26 cellular contexts compared by ENCODE assay signal in the genomic region with DNA sequence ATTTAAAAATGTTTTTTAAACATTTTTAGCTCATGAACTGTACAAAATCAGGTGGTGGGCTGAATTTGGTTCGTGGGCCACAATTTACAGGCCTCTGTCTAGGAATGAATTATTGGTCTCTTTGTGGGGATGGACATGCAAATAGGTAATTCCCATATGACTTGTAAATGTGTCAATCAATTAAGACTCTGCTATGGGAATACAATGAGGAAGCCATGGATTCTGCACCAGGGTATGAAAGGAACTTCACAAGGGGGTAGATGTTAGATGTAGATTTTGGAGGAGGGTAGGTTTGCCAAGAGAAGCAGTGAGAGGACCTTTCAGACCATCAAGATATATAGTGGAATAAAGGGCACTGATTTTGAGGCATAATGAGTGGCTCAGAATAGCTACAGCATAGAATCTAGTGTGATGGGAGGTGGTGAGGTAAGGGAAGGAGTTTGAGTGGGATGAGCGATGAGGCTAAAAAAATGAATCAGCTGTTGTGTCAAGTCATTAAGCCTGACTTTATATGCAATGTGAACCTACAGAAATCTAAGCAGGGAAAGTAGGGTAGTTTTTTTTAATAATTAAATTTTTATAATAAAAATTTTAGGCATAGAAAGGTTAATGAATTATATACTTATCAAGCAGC. TPM values are rescaled to one million over a fixed set of nuclear protein-coding genes. Genes with fewer than 3 reads are reported as not detected.
"Had no signal": no experiment of that assay in that cellular context is flagged by ENCODE, and none has a peak within 500 bp of the region (broad histone marks: within the 10 kb centered on the region; RNA-seq: fewer than 3 reads in every experiment).

No MANE protein-coding gene starts in this region.

- H3K27me3 ChIP-seq: ovary, suprapubic skin, upper lobe of right lung had no signal

- H3K4me3 Mint-ChIP-seq: immature natural killer cell; mesothelial cell of epicardium; naive thymus-derived CD4-positive, alpha-beta T cell; natural killer cell treated with Interleukin-12 subunit alpha and Interleukin-12 subunit beta and Interleukin-15 and Interleukin-18, amount 100 ng/mL, for 72 hours; stimulated activated effector memory CD8-positive, alpha-beta T cell treated with anti-CD3 and anti-CD28 coated beads, Interleukin-12 subunit alpha, Interleukin-12 subunit beta, amount 100 ng/mL, for 72 hours; stimulated activated naive CD8-positive, alpha-beta T cell treated with anti-CD3 and anti-CD28 coated beads, Interleukin-15, Interleukin-2, amounts not matched to agents 100 ng/mL and 50 ng/mL, for 24 hours had no signal

- H3K36me3 ChIP-seq: left ventricle myocardium inferior, ovary, spleen, suprapubic skin, thoracic aorta, tibial artery, upper lobe of right lung had no signal

- FAIRE-seq: islet of Langerhans, urothelium cell line had no signal

- H3K4me3 ChIP-seq: left ventricle myocardium inferior, lung, ovary, spleen, suprapubic skin, thoracic aorta, tibial artery, upper lobe of right lung had no signal

- H3K4me1 ChIP-seq: left ventricle myocardium inferior, spleen, suprapubic skin, tibial artery, upper lobe of right lung had no signal

- H3K27ac ChIP-seq: left ventricle myocardium inferior, ovary, spleen, suprapubic skin, thoracic aorta, tibial artery, upper lobe of right lung had no signal

- H3K27ac Mint-ChIP-seq: immature natural killer cell; mesothelial cell of epicardium; naive thymus-derived CD4-positive, alpha-beta T cell; natural killer cell treated with Interleukin-12 subunit alpha and Interleukin-12 subunit beta and Interleukin-15 and Interleukin-18, amount 100 ng/mL, for 72 hours; progenitor cell of endocrine pancreas; stimulated activated effector memory CD8-positive, alpha-beta T cell treated with anti-CD3 and anti-CD28 coated beads, Interleukin-12 subunit alpha, Interleukin-12 subunit beta, amount 100 ng/mL, for 72 hours; stimulated activated naive CD8-positive, alpha-beta T cell treated with anti-CD3 and anti-CD28 coated beads, Interleukin-15, Interleukin-2, amounts not matched to agents 100 ng/mL and 50 ng/mL, for 24 hours had no signal

- DNase-seq: hypothalamus; immature natural killer cell; left ventricle myocardium inferior; mesendoderm; naive thymus-derived CD4-positive, alpha-beta T cell; ovary; retina; right cardiac atrium; small intestine; spleen; stimulated activated CD4-positive, alpha-beta T cell treated with anti-CD3 and anti-CD28 coated beads, Interleukin-4, amount 100 ng/mL, for 24 hours; stimulated activated naive CD4-positive, alpha-beta T cell; tibial artery; trophoblast cell; upper lobe of right lung had no signal

- H3K36me3 Mint-ChIP-seq: immature natural killer cell; mesothelial cell of epicardium; naive thymus-derived CD4-positive, alpha-beta T cell; natural killer cell treated with Interleukin-12 subunit alpha and Interleukin-12 subunit beta and Interleukin-15 and Interleukin-18, amount 100 ng/mL, for 72 hours; stimulated activated effector memory CD8-positive, alpha-beta T cell treated with anti-CD3 and anti-CD28 coated beads, Interleukin-12 subunit alpha, Interleukin-12 subunit beta, amount 100 ng/mL, for 72 hours had no signal

- H3K4me1 Mint-ChIP-seq: immature natural killer cell; mesothelial cell of epicardium; naive thymus-derived CD4-positive, alpha-beta T cell; stimulated activated effector memory CD8-positive, alpha-beta T cell treated with anti-CD3 and anti-CD28 coated beads, Interleukin-12 subunit alpha, Interleukin-12 subunit beta, amount 100 ng/mL, for 72 hours had no signal

- H3K9me3 Mint-ChIP-seq: immature natural killer cell; mesothelial cell of epicardium; naive thymus-derived CD4-positive, alpha-beta T cell; natural killer cell treated with Interleukin-12 subunit alpha and Interleukin-12 subunit beta and Interleukin-15 and Interleukin-18, amount 100 ng/mL, for 72 hours; stimulated activated effector memory CD8-positive, alpha-beta T cell treated with anti-CD3 and anti-CD28 coated beads, Interleukin-12 subunit alpha, Interleukin-12 subunit beta, amount 100 ng/mL, for 72 hours; stimulated activated naive CD8-positive, alpha-beta T cell treated with anti-CD3 and anti-CD28 coated beads, Interleukin-15, Interleukin-2, amounts not matched to agents 100 ng/mL and 50 ng/mL, for 24 hours had no signal

- H3K9me3 ChIP-seq: left ventricle myocardium inferior, ovary, spleen, suprapubic skin, thoracic aorta, tibial artery, upper lobe of right lung had no signal

RNA-seq across cellular contexts. Expression of a gene that starts 32.6 kb away (rescaled TPM):
- total RNA-seq: left ventricle myocardium inferior; mononuclear cell; naive thymus-derived CD4-positive, alpha-beta T cell; natural killer cell treated with Interleukin-12 subunit alpha and Interleukin-12 subunit beta and Interleukin-15 and Interleukin-18, amount 100 ng/mL, for 72 hours; thoracic aorta had no signal
- polyA plus RNA-seq: immature natural killer cell; naive thymus-derived CD4-positive, alpha-beta T cell had no signal
